In the genomic region with DNA sequence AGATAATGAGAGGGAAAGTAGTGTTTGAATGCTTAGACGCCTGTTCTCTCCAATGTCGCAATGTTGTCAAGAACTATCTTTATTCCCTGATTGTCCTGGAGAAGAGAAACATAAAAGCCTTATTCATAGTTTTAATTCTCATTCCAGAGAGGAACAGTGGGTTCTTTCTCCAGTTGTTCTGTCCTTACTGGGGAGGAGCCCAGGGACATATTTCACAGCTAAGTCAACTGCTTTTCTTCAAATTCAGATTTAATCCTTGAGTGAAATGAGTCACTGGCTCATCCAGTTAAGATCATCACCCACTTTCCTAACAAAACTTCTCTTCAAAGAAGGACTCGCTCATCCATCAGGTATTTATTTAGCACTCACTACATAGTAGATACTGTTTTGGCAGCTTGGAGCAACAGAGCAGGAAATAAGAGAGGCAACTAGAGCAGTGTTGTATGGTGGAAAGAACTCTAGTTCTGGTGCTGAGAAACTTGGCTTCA, we compare ENCODE assay signal across 10 cellular contexts.
A peak's percentile ranks its signal among the peaks of the same experiment; 100 is the strongest.
DNase-seq lines count a peak whose midpoint lies in the region; ATAC-seq and TF ChIP-seq lines count a peak whose summit lies in the region.
"Had no signal": no experiment of that assay in that cellular context is flagged by ENCODE, and none has a peak within 500 bp of the region (broad histone marks: within the 10 kb centered on the region; RNA-seq: fewer than 3 reads in every experiment).

No MANE protein-coding gene starts in this region.

- no peak overlapping the region for H3K27ac ChIP-seq in left lung
- H3K27ac ChIP-seq in tibial artery, result peak overlapping the region; percentile 78 to 84
- H3K27ac ChIP-seq: neutrophil had no signal

- no peaks in the 10 kb centered on the region for H3K36me3 Mint-ChIP-seq in activated CD8-positive, alpha-beta T cell treated with anti-CD3 and anti-CD28 coated beads, Interleukin-2, amount 10 ng/mL, durations not matched to agents 7 days and 5 days (ENCODE audit: low read depth)

- TF ChIP-seq CTCF in left lung (IDR thresholded peaks at IDR 0.05) (no peak), tibial artery (IDR thresholded peaks at IDR 0.05) (no peak)

- no peaks in the 10 kb centered on the region for H3K36me3 ChIP-seq in left lung
- H3K36me3 ChIP-seq in tibial artery, result no peaks in the 10 kb centered on the region
- H3K36me3 ChIP-seq: neutrophil had no signal

- ATAC-seq in left lung, result peak; percentile 51
- no peak for ATAC-seq in activated CD8-positive, alpha-beta T cell treated with anti-CD3 and anti-CD28 coated beads, Interleukin-2, amount 10 ng/mL, durations not matched to agents 7 days and 5 days
- ATAC-seq in GM19023 (IDR thresholded peaks at IDR 0.05; ENCODE audit: unreplicated experiment), result no peak

- no peak overlapping the region for H3K4me3 Mint-ChIP-seq in activated CD8-positive, alpha-beta T cell treated with anti-CD3 and anti-CD28 coated beads, Interleukin-2, amount 10 ng/mL, durations not matched to agents 7 days and 5 days

- intact Hi-C loops in left lung (cut with DNase I), result no loop called here
- intact Hi-C loops in tibial artery (cut with DNase I; ENCODE audit: low total_unique reads), result loop anchor here (10.0 kb wide), 2 partner anchors 54 to 994 kb away; a partner anchor contains a TSS

- H3K27me3 ChIP-seq in left lung (no peaks in the 10 kb centered on the region), tibial artery (no peaks in the 10 kb centered on the region)
- H3K27me3 ChIP-seq: neutrophil had no signal

- CTCF ChIA-PET in activated CD8-positive, alpha-beta T cell treated with anti-CD3 and anti-CD28 coated beads, Interleukin-2, amount 10 ng/mL, durations not matched to agents 7 days and 5 days (lab: Charles Lee), result no interaction called here

- H3K4me3 ChIP-seq in left lung (no peak overlapping the region), tibial artery (peak overlapping the region in 1 of 2 donors; percentile 12)

- H3K9me3 Mint-ChIP-seq in activated CD8-positive, alpha-beta T cell treated with anti-CD3 and anti-CD28 coated beads, Interleukin-2, amount 10 ng/mL, durations not matched to agents 7 days and 5 days (ENCODE audit: insufficient read depth), result no peaks in the 10 kb centered on the region

- no peak overlapping the region for H3K27ac Mint-ChIP-seq in activated CD8-positive, alpha-beta T cell treated with anti-CD3 and anti-CD28 coated beads, Interleukin-2, amount 10 ng/mL, durations not matched to agents 7 days and 5 days

- DNase-seq in LoVo (ENCODE audit: low spot score) (peak; percentile 40), dedifferentiated amniotic fluid mesenchymal stem cell (ENCODE audit: extremely low spot score) (peak; percentile 74), left lung (no peak), tibial artery (no peak), NCI-H128 (lab: John Stamatoyannopoulos, UW; ENCODE audit: unreplicated experiment) (no peak), SKM-1 treated with dmso at 0.1 percent for 144 hours (lab: John Stamatoyannopoulos, UW; ENCODE audit: unreplicated experiment) (no peak)
- no peak for DNase-seq in activated CD8-positive, alpha-beta T cell treated with anti-CD3 and anti-CD28 coated beads, Interleukin-2, amount 10 ng/mL, durations not matched to agents 7 days and 5 days
- DNase-seq: NCI-H2171 treated with DMSO at 0.1 percent for 48 hours had no signal

- POLR2A ChIA-PET in activated CD8-positive, alpha-beta T cell treated with anti-CD3 and anti-CD28 coated beads, Interleukin-2, amount 10 ng/mL, durations not matched to agents 7 days and 5 days (lab: Charles Lee), result no interaction called here

- H3K27me3 Mint-ChIP-seq in activated CD8-positive, alpha-beta T cell treated with anti-CD3 and anti-CD28 coated beads, Interleukin-2, amount 10 ng/mL, durations not matched to agents 7 days and 5 days (ENCODE audit: low read depth), result no peaks in the 10 kb centered on the region

- H3K9me3 ChIP-seq in left lung (no peaks in the 10 kb centered on the region), tibial artery (no peaks in the 10 kb centered on the region)
- H3K9me3 ChIP-seq: neutrophil had no signal

- H3K4me1 Mint-ChIP-seq in activated CD8-positive, alpha-beta T cell treated with anti-CD3 and anti-CD28 coated beads, Interleukin-2, amount 10 ng/mL, durations not matched to agents 7 days and 5 days (ENCODE audit: low read depth), result no peaks in the 10 kb centered on the region

- H3K4me1 ChIP-seq in left lung, result peaks cover 0 to 3% of the 10 kb centered on the region in 2 donors
- H3K4me1 ChIP-seq in tibial artery, result peaks cover 0 to 71% (median 50%) of the 10 kb centered on the region in 4 donors

Comparison
In these comparisons a context has a peak if more than half of its experiments do, and no peak if none do; other contexts are left out.
1. DNase-seq: peak in LoVo (single experiment) and dedifferentiated amniotic fluid mesenchymal stem cell (single experiment); none in left lung (0 of 2), tibial artery (0 of 2), activated CD8-positive, alpha-beta T cell treated with anti-CD3 and anti-CD28 coated beads, Interleukin-2, amount 10 ng/mL, durations not matched to agents 7 days and 5 days (single experiment), NCI-H128 (single experiment) and SKM-1 treated with dmso at 0.1 percent for 144 hours (single experiment).
2. H3K27ac ChIP-seq: peak in tibial artery (2 of 2); none in left lung (0 of 2).